Comparison of ENCODE assay signal across 30 cellular contexts in genomic region chr13:111131048-111131447, GRCh38.
"Had no signal": no experiment of that assay in that cellular context is flagged by ENCODE, and none has a peak within 500 bp of the region (broad histone marks: within the 10 kb centered on the region; RNA-seq: fewer than 3 reads in every experiment).

No MANE protein-coding gene starts in this region.

- H3K4me3 Mint-ChIP-seq: activated B cell treated with CpG ODN at 0.5 μM for 24 hours; activated CD8-positive, alpha-beta T cell treated with anti-CD3 and anti-CD28 coated beads for 36 hours; activated naive CD4-positive, alpha-beta T cell treated with anti-CD3 and anti-CD28 coated beads for 36 hours; activated naive CD4-positive, alpha-beta T cell treated with anti-CD3 and anti-CD28 coated beads, Interleukin-2, amount 50 U/mL, for 24 hours; activated naive CD8-positive, alpha-beta T cell treated with anti-CD3 and anti-CD28 coated beads for 36 hours; activated naive CD8-positive, alpha-beta T cell treated with anti-CD3 and anti-CD28 coated beads, Interleukin-2, amount 50 U/mL, for 24 hours; activated T-cell treated with anti-CD3 and anti-CD28 coated beads, Interleukin-2, amount 50 U/mL, for 4 hours; activated T-helper 1 cell treated with anti-CD3 and anti-CD28 coated beads, Interleukin-12 subunit alpha, Interleukin-12 subunit beta, Interleukin-2, Interleukin-4 antibody, amounts not matched to agents 30 ng/mL and 10 ng/mL and 1 ng/mL, durations not matched to agents 14 hours and 24 hours and 36 hours; T-helper 17 cell; T-helper 2 cell treated with Interferon-gamma antibody and Interleukin-4, amounts not matched to agents 5 μg/mL and 100 μg/mL, for 36 hours had no signal

- DNase-seq: activated B cell treated with CpG ODN at 0.5 μM for 24 hours; activated CD4-positive, alpha-beta T cell treated with anti-CD3 and anti-CD28 coated beads for 48 hours; activated CD4-positive, alpha-beta T cell treated with anti-CD3 and anti-CD28 coated beads, Interleukin-2, amount 50 U/mL, for 1 hour; activated CD4-positive, alpha-beta T cell treated with anti-CD3 and anti-CD28 coated beads, Interleukin-2, amount 50 U/mL, for 48 hours; activated CD8-positive, alpha-beta memory T cell treated with anti-CD3 and anti-CD28 coated beads for 24 hours; activated CD8-positive, alpha-beta T cell treated with anti-CD3 and anti-CD28 coated beads for 36 hours; activated effector memory CD4-positive, alpha-beta T cell treated with anti-CD3 and anti-CD28 coated beads, Interleukin-2, amount 50 U/mL, for 16 hours; activated naive CD4-positive, alpha-beta T cell treated with anti-CD3 and anti-CD28 coated beads for 36 hours; activated naive CD8-positive, alpha-beta T cell treated with anti-CD3 and anti-CD28 coated beads for 36 hours; activated naive CD8-positive, alpha-beta T cell treated with anti-CD3 and anti-CD28 coated beads, Interleukin-2, amount 50 U/mL, for 24 hours; activated T-cell treated with anti-CD3 and anti-CD28 coated beads, Interleukin-2, amount 50 U/mL, for 4 hours; adrenal gland; amygdala; aorta; body of pancreas; caudate nucleus; colonic mucosa; effector CD8-positive, alpha-beta T cell; foreskin keratinocyte; gastrocnemius medialis; T-helper 1 cell; T-helper 17 cell; T1000; WERI-Rb-1 had no signal

- H3K27me3 Mint-ChIP-seq: activated naive CD4-positive, alpha-beta T cell treated with anti-CD3 and anti-CD28 coated beads, Interleukin-2, amount 50 U/mL, for 24 hours; activated naive CD8-positive, alpha-beta T cell treated with anti-CD3 and anti-CD28 coated beads for 36 hours had no signal

- H3K4me3 ChIP-seq: adrenal gland, body of pancreas, colonic mucosa, gastrocnemius medialis had no signal

- H3K36me3 ChIP-seq: adrenal gland, colonic mucosa, gastrocnemius medialis, WERI-Rb-1 had no signal

- H3K4me1 Mint-ChIP-seq: activated naive CD4-positive, alpha-beta T cell treated with anti-CD3 and anti-CD28 coated beads, Interleukin-2, amount 50 U/mL, for 24 hours; activated naive CD8-positive, alpha-beta T cell treated with anti-CD3 and anti-CD28 coated beads for 36 hours; activated naive CD8-positive, alpha-beta T cell treated with anti-CD3 and anti-CD28 coated beads, Interleukin-2, amount 50 U/mL, for 24 hours had no signal

- H3K27me3 ChIP-seq: adrenal gland, body of pancreas, colonic mucosa, gastrocnemius medialis had no signal

- H3K27ac Mint-ChIP-seq: activated B cell treated with CpG ODN at 0.5 μM for 24 hours; activated CD8-positive, alpha-beta T cell treated with anti-CD3 and anti-CD28 coated beads for 36 hours; activated naive CD4-positive, alpha-beta T cell treated with anti-CD3 and anti-CD28 coated beads for 36 hours; activated naive CD4-positive, alpha-beta T cell treated with anti-CD3 and anti-CD28 coated beads, Interleukin-2, amount 50 U/mL, for 24 hours; activated naive CD8-positive, alpha-beta T cell treated with anti-CD3 and anti-CD28 coated beads for 36 hours; activated naive CD8-positive, alpha-beta T cell treated with anti-CD3 and anti-CD28 coated beads, Interleukin-2, amount 50 U/mL, for 24 hours; activated T-helper 1 cell treated with anti-CD3 and anti-CD28 coated beads, Interleukin-12 subunit alpha, Interleukin-12 subunit beta, Interleukin-2, Interleukin-4 antibody, amounts not matched to agents 30 ng/mL and 10 ng/mL and 1 ng/mL, durations not matched to agents 14 hours and 24 hours and 36 hours; activated T-helper 2 cell treated with anti-CD3 and anti-CD28 coated beads, Interferon-gamma antibody, Interleukin-2, Interleukin-4, amounts not matched to agents 10 μg/mL and 5 μg/mL and 100 μg/mL, durations not matched to agents 14 hours and 24 hours and 36 hours; T-helper 17 cell; T-helper 2 cell treated with Interferon-gamma antibody and Interleukin-4, amounts not matched to agents 5 μg/mL and 100 μg/mL, for 36 hours had no signal

- H3K36me3 Mint-ChIP-seq: activated naive CD4-positive, alpha-beta T cell treated with anti-CD3 and anti-CD28 coated beads, Interleukin-2, amount 50 U/mL, for 24 hours; activated naive CD8-positive, alpha-beta T cell treated with anti-CD3 and anti-CD28 coated beads for 36 hours had no signal

- H3K27ac ChIP-seq: adrenal gland, body of pancreas, colonic mucosa, foreskin keratinocyte, WERI-Rb-1 had no signal

- H3K9me3 Mint-ChIP-seq: activated B cell treated with CpG ODN at 0.5 μM for 24 hours; activated CD8-positive, alpha-beta T cell treated with anti-CD3 and anti-CD28 coated beads for 36 hours; activated naive CD4-positive, alpha-beta T cell treated with anti-CD3 and anti-CD28 coated beads for 36 hours; activated naive CD4-positive, alpha-beta T cell treated with anti-CD3 and anti-CD28 coated beads, Interleukin-2, amount 50 U/mL, for 24 hours; activated naive CD8-positive, alpha-beta T cell treated with anti-CD3 and anti-CD28 coated beads for 36 hours; activated naive CD8-positive, alpha-beta T cell treated with anti-CD3 and anti-CD28 coated beads, Interleukin-2, amount 50 U/mL, for 24 hours; activated T-cell treated with anti-CD3 and anti-CD28 coated beads, Interleukin-2, amount 50 U/mL, for 4 hours; activated T-helper 1 cell treated with anti-CD3 and anti-CD28 coated beads, Interleukin-12 subunit alpha, Interleukin-12 subunit beta, Interleukin-2, Interleukin-4 antibody, amounts not matched to agents 30 ng/mL and 10 ng/mL and 1 ng/mL, durations not matched to agents 14 hours and 24 hours and 36 hours; activated T-helper 2 cell treated with anti-CD3 and anti-CD28 coated beads, Interferon-gamma antibody, Interleukin-2, Interleukin-4, amounts not matched to agents 10 μg/mL and 5 μg/mL and 100 μg/mL, durations not matched to agents 14 hours and 24 hours and 36 hours; T-helper 2 cell treated with Interferon-gamma antibody and Interleukin-4, amounts not matched to agents 5 μg/mL and 100 μg/mL, for 36 hours had no signal

- H3K4me1 ChIP-seq: adrenal gland, body of pancreas, colonic mucosa, foreskin keratinocyte had no signal

- H3K9me3 ChIP-seq: adrenal gland, body of pancreas, colonic mucosa, gastrocnemius medialis had no signal

- ATAC-seq: activated CD4-positive, CD25-positive, alpha-beta regulatory T cell treated with anti-CD3 and anti-CD28 coated beads, Interleukin-2, amount 50 U/mL, for 24 hours; activated CD8-positive, alpha-beta T cell treated with anti-CD3 and anti-CD28 coated beads for 36 hours; activated naive CD8-positive, alpha-beta T cell treated with anti-CD3 and anti-CD28 coated beads, Interleukin-2, amount 50 U/mL, for 24 hours; activated T-cell treated with anti-CD3 and anti-CD28 coated beads, Interleukin-2, amount 50 U/mL, for 4 hours; body of pancreas; esophagus mucosa; foreskin keratinocyte; T-helper 17 cell had no signal
